18 cellular contexts compared by ENCODE assay signal in genomic region chr16:87701066-87701425, GRCh38.
DNase-seq lines count a peak whose midpoint lies in the region; ATAC-seq, FAIRE-seq and TF ChIP-seq lines count a peak whose summit lies in the region.
"Had no signal": no experiment of that assay in that cellular context is flagged by ENCODE, and none has a peak within 500 bp of the region (broad histone marks: within the 10 kb centered on the region; RNA-seq: fewer than 3 reads in every experiment).

No MANE protein-coding gene starts in this region.

- H2AFZ ChIP-seq in GM23248: no peak overlapping the region
- H2AFZ ChIP-seq: neural progenitor cell had no signal

- H3K9me3 Mint-ChIP-seq in activated CD4-positive, alpha-beta T cell treated with anti-CD3 and anti-CD28 coated beads for 36 hours (ENCODE audit: low read depth): no peaks in the 10 kb centered on the region
- H3K9me3 Mint-ChIP-seq in T-cell: no peaks in the 10 kb centered on the region
- no peaks in the 10 kb centered on the region for H3K9me3 Mint-ChIP-seq in naive thymus-derived CD4-positive, alpha-beta T cell
- H3K9me3 Mint-ChIP-seq: activated T-helper 1 cell treated with anti-CD3 and anti-CD28 coated beads, Interleukin-12 subunit alpha, Interleukin-12 subunit beta, Interleukin-2, Interleukin-4 antibody, amounts not matched to agents 30 ng/mL and 10 ng/mL and 1 ng/mL, durations not matched to agents 14 hours and 24 hours and 36 hours; neural progenitor cell had no signal

- H3K4me3 Mint-ChIP-seq in activated CD4-positive, alpha-beta T cell treated with anti-CD3 and anti-CD28 coated beads for 36 hours: no peak overlapping the region
- H3K4me3 Mint-ChIP-seq in T-cell: peak overlapping the region in 2 of 3 donors; percentile 36 to 75
- peak overlapping the region in 8 of 10 donors; percentile 23 to 81 (median 52) for H3K4me3 Mint-ChIP-seq in naive thymus-derived CD4-positive, alpha-beta T cell
- H3K4me3 Mint-ChIP-seq: activated T-helper 1 cell treated with anti-CD3 and anti-CD28 coated beads, Interleukin-12 subunit alpha, Interleukin-12 subunit beta, Interleukin-2, Interleukin-4 antibody, amounts not matched to agents 30 ng/mL and 10 ng/mL and 1 ng/mL, durations not matched to agents 14 hours and 24 hours and 36 hours; neural progenitor cell had no signal

- ATAC-seq in activated CD4-positive, alpha-beta T cell treated with anti-CD3 and anti-CD28 coated beads for 36 hours: no peak
- ATAC-seq in T-cell (replicated peaks in 1 of 4) (peak in 2 of 4 experiments; percentile 15 to 27), body of pancreas (no peak)
- no peak for ATAC-seq in naive thymus-derived CD4-positive, alpha-beta T cell
- ATAC-seq: A549 had no signal

- in situ Hi-C loops in GM23248 (cut with MboI): no loop called here

- peak overlapping the region; percentile 57 for H3K27ac ChIP-seq in naive thymus-derived CD4-positive, alpha-beta T cell (ENCODE audit: low read depth, low read length)
- H3K27ac ChIP-seq in body of pancreas (no peak overlapping the region), GM23248 (no peak overlapping the region)
- H3K27ac ChIP-seq: A549, ascending aorta, C4-2B, neural progenitor cell had no signal

- FAIRE-seq in GM12891 (lab: Jason Lieb, UNC): no peak
- FAIRE-seq: A549, small intestine, urothelium cell line had no signal

- intact Hi-C loops in activated CD4-positive, alpha-beta T cell treated with anti-CD3 and anti-CD28 coated beads for 36 hours (cut with DNase I, micrococcal nuclease): loop anchor here in 1 of 2 experiments (5.0 kb wide), 1 partner anchor 151 kb away; no protein-coding TSS in a partner anchor
- intact Hi-C loops in naive thymus-derived CD4-positive, alpha-beta T cell (cut with micrococcal nuclease): loop anchor here in 1 of 2 donors (5.0 kb wide), 1 partner anchor 66 kb away; the partner anchor contains the start of gene KLHDC4
- intact Hi-C loops in body of pancreas (cut with DNase I): no loop called here

- peaks cover 0 to 22% (median 0%) of the 10 kb centered on the region in 3 experiments for H3K36me3 ChIP-seq in naive thymus-derived CD4-positive, alpha-beta T cell (ENCODE audit: control insufficient read depth in 2 of 3, insufficient read depth in 3 of 3, low read length in 3 of 3)
- peaks cover 0 to 2% of the 10 kb centered on the region in 2 donors for H3K36me3 ChIP-seq in body of pancreas (replicated peaks in 1 of 2; ENCODE audit: insufficient read depth in 1 of 2, low read depth in 2 of 2)
- no peaks in the 10 kb centered on the region; the same call in 1 of the 2 replicates for H3K36me3 ChIP-seq in GM23248 (ENCODE audit: low read depth)
- H3K36me3 ChIP-seq: neural progenitor cell had no signal

- H3F3A ChIP-seq in GM23248 (ENCODE audit: insufficient read depth): no peaks in the 10 kb centered on the region

- H3K9me2 ChIP-seq in GM23248 (ENCODE audit: insufficient read depth): no peaks in the 10 kb centered on the region

- H4K20me1 ChIP-seq in GM23248 (ENCODE audit: insufficient read depth): no peaks in the 10 kb centered on the region

- TF ChIP-seq CTCF in body of pancreas (IDR thresholded peaks at IDR 0.05): no peak

- CTCF ChIA-PET in activated CD4-positive, alpha-beta T cell treated with anti-CD3 and anti-CD28 coated beads for 36 hours (lab: Charles Lee): interaction anchor here (0.8 kb wide), 1 partner anchor 73 kb away, joined by 3 read pairs; no protein-coding TSS in a partner anchor
- CTCF ChIA-PET in T-cell (lab: Charles Lee): interaction anchor here in 1 of 2 donors (0.7 kb wide), 1 partner anchor 71 kb away, joined by 3 read pairs; no protein-coding TSS in a partner anchor
- CTCF ChIA-PET in naive thymus-derived CD4-positive, alpha-beta T cell (lab: Charles Lee): interaction anchor here (1.7 kb wide), 1 partner anchor 65 kb away, joined by 6 read pairs; no protein-coding TSS in a partner anchor
- CTCF ChIA-PET in HEK293T (lab: Yijun Ruan, JAX): no interaction called here

- no peak for TF ChIP-seq POLR2A in GM12891 (IDR thresholded peaks at IDR 0.05; ENCODE audit: low read depth, low read length)
- no peak for TF ChIP-seq POLR2A in body of pancreas (IDR thresholded peaks at IDR 0.05)

- POLR2A ChIA-PET in activated CD4-positive, alpha-beta T cell treated with anti-CD3 and anti-CD28 coated beads for 36 hours (lab: Charles Lee): no interaction called here
- POLR2A ChIA-PET in T-cell (lab: Charles Lee) (no interaction called here), HEK293T (lab: Yijun Ruan, JAX) (interaction anchor here (1.1 to 1.3 kb wide), 2 partner anchors 11 to 65 kb away, joined by 3 read pairs; partner anchors contain the start of gene KLHDC4)
- POLR2A ChIA-PET in naive thymus-derived CD4-positive, alpha-beta T cell (lab: Charles Lee): interaction anchor here (0.6 kb wide), 1 partner anchor 39 kb away, joined by 4 read pairs; no protein-coding TSS in a partner anchor

- H3K4me1 Mint-ChIP-seq in activated CD4-positive, alpha-beta T cell treated with anti-CD3 and anti-CD28 coated beads for 36 hours: peaks cover 59% of the 10 kb centered on the region
- peaks cover 46 to 60% (median 47%) of the 10 kb centered on the region in 3 donors for H3K4me1 Mint-ChIP-seq in T-cell
- H3K4me1 Mint-ChIP-seq in naive thymus-derived CD4-positive, alpha-beta T cell: peaks cover 29 to 55% (median 50%) of the 10 kb centered on the region in 7 donors

- H3K4me2 ChIP-seq in GM23248 (ENCODE audit: unreplicated experiment): no peak overlapping the region
- H3K4me2 ChIP-seq: A549, neural progenitor cell had no signal

- no peaks in the 10 kb centered on the region for H3K9me3 ChIP-seq in naive thymus-derived CD4-positive, alpha-beta T cell (ENCODE audit: control insufficient read depth in 2 of 3, low read length in 3 of 3)
- H3K9me3 ChIP-seq in body of pancreas (no peaks in the 10 kb centered on the region), GM23248 (ENCODE audit: low read depth) (no peaks in the 10 kb centered on the region)
- H3K9me3 ChIP-seq: A549, ascending aorta had no signal

- peaks cover 32% of the 10 kb centered on the region for H3K36me3 Mint-ChIP-seq in activated CD4-positive, alpha-beta T cell treated with anti-CD3 and anti-CD28 coated beads for 36 hours (ENCODE audit: low read depth)
- no peaks in the 10 kb centered on the region for H3K36me3 Mint-ChIP-seq in T-cell
- H3K36me3 Mint-ChIP-seq in naive thymus-derived CD4-positive, alpha-beta T cell: peaks cover 0 to 7% (median 2%) of the 10 kb centered on the region in 5 donors

- H3K4me3 ChIP-seq in naive thymus-derived CD4-positive, alpha-beta T cell (ENCODE audit: low read length): no peak overlapping the region
- no peak overlapping the region for H3K4me3 ChIP-seq in body of pancreas
- no peak overlapping the region for H3K4me3 ChIP-seq in GM23248
- H3K4me3 ChIP-seq: A549, ascending aorta, neural progenitor cell had no signal

- no peaks in the 10 kb centered on the region for H3K79me2 ChIP-seq in GM23248 (ENCODE audit: insufficient read depth)

- DNase-seq in activated CD4-positive, alpha-beta T cell treated with anti-CD3 and anti-CD28 coated beads for 36 hours: no peak
- DNase-seq in activated CD4-positive, alpha-beta T cell treated with anti-CD3 and anti-CD28 coated beads, Interleukin-2, amount 50 U/mL, for 48 hours: no peak
- DNase-seq in GM12891 (ENCODE audit: insufficient read length, low spot score): no peak
- peak in 1 of 34 experiments; percentile 16 for DNase-seq in T-cell
- DNase-seq in naive thymus-derived CD4-positive, alpha-beta T cell: peak in 1 of 9 donors; percentile 13
- DNase-seq in body of pancreas: no peak
- DNase-seq in GM23248: no peak
- no peak for DNase-seq in HEK293T (ENCODE audit: extremely low spot score)
- DNase-seq: left colon; NCI-H187 treated with DMSO at 0.1 percent for 48 hours; NK-92 treated with Interleukin-12 subunit alpha and Interleukin-12 subunit beta, amount 100 ng/mL, for 24 hours; small intestine had no signal

- no peaks in the 10 kb centered on the region for H3K27me3 Mint-ChIP-seq in activated CD4-positive, alpha-beta T cell treated with anti-CD3 and anti-CD28 coated beads for 36 hours
- H3K27me3 Mint-ChIP-seq in T-cell: no peaks in the 10 kb centered on the region
- H3K27me3 Mint-ChIP-seq in naive thymus-derived CD4-positive, alpha-beta T cell: no peaks in the 10 kb centered on the region

- H3K27me3 ChIP-seq in naive thymus-derived CD4-positive, alpha-beta T cell (ENCODE audit: control insufficient read depth in 2 of 2, insufficient read depth in 2 of 2, low read length in 2 of 2): no peaks in the 10 kb centered on the region
- no peaks in the 10 kb centered on the region for H3K27me3 ChIP-seq in body of pancreas
- H3K27me3 ChIP-seq in GM23248 (replicated peaks; ENCODE audit: insufficient read depth): no peaks in the 10 kb centered on the region
- H3K27me3 ChIP-seq: ascending aorta, neural progenitor cell had no signal

- 94% methylated on average over 11 of the region's 11 CpGs; no CpG with 5 or more reads in 1 of the 2 donors for WGBS in body of pancreas, 2 donors
- 95% methylated on average over 11 of the region's 11 CpGs for WGBS in GM23248 (ENCODE audit: low coverage in 1 of 2, low lambda C conversion rate in 2 of 2, missing lambda C conversion rate in 2 of 2), 2 experiments

- H3K9ac ChIP-seq in GM23248: no peak overlapping the region
- H3K9ac ChIP-seq: neural progenitor cell had no signal

- peaks cover 21 to 31% of the 10 kb centered on the region in 2 donors for H3K4me1 ChIP-seq in naive thymus-derived CD4-positive, alpha-beta T cell (ENCODE audit: control insufficient read depth in 2 of 2, insufficient read depth in 2 of 2, low read length in 2 of 2)
- H3K4me1 ChIP-seq in body of pancreas (peaks cover 6% of the 10 kb centered on the region), GM23248 (ENCODE audit: insufficient read depth) (no peaks in the 10 kb centered on the region)
- H3K4me1 ChIP-seq: A549, ascending aorta had no signal

- H3K27ac Mint-ChIP-seq in activated CD4-positive, alpha-beta T cell treated with anti-CD3 and anti-CD28 coated beads for 36 hours: peak overlapping the region; percentile 63
- H3K27ac Mint-ChIP-seq in T-cell: peak overlapping the region; percentile 75 to 84
- peak overlapping the region; percentile 52 to 91 (median 83) for H3K27ac Mint-ChIP-seq in naive thymus-derived CD4-positive, alpha-beta T cell
- H3K27ac Mint-ChIP-seq: neural progenitor cell had no signal

TF ChIP-seq in GM12891, 5 proteins besides CTCF, POLR2A, EP300 and RAD21:
- TF ChIP-seq TAF1 (IDR thresholded peaks at IDR 0.05; ENCODE audit: low read depth, low read length): no peak
- TF ChIP-seq SPI1 (IDR thresholded peaks at IDR 0.05; ENCODE audit: low read depth, low read length): 0 out of 2 replicates have a peak, but pooled peaks have one; percentile 10

TF ChIP-seq in HEK293T, 16 proteins besides CTCF, POLR2A, EP300 and RAD21 (continues in another document):
- no peak for TF ChIP-seq NFRKB (IDR thresholded peaks at IDR 0.05)
- no peak for TF ChIP-seq ARNT (IDR thresholded peaks at IDR 0.05)
- no peak for TF ChIP-seq LEF1 (IDR thresholded peaks at IDR 0.05; ENCODE audit: borderline replicate concordance)
- TF ChIP-seq L3MBTL2 (conservative IDR thresholded peaks at IDR 0.05): no peak
- TF ChIP-seq CTBP1 (IDR thresholded peaks at IDR 0.05; ENCODE audit: borderline replicate concordance): no peak

Comparison
In these comparisons a context has a peak if more than half of its experiments do, and no peak if none do; other contexts are left out.
1. POLR2A ChIA-PET loops: an anchor here in naive thymus-derived CD4-positive, alpha-beta T cell (0.6 kb wide) and HEK293T (1.1 to 1.3 kb wide); none called in activated CD4-positive, alpha-beta T cell treated with anti-CD3 and anti-CD28 coated beads for 36 hours and T-cell.